In genomic region chr9:91131433-91131839, GRCh38 we compare ENCODE assay signal across 9 cellular contexts.
DNase-seq lines count a peak whose midpoint lies in the region; ATAC-seq and FAIRE-seq lines count a peak whose summit lies in the region.
"Had no signal": no experiment of that assay in that cellular context is flagged by ENCODE, and none has a peak within 500 bp of the region (broad histone marks: within the 10 kb centered on the region; RNA-seq: fewer than 3 reads in every experiment).

No MANE protein-coding gene starts in this region.

- H4K91ac ChIP-seq in mesenchymal stem cell (ENCODE audit: low read length) = no peak overlapping the region

- H2BK12ac ChIP-seq in mesenchymal stem cell (ENCODE audit: low read length in 2 of 2) = peak overlapping the region in 1 of 2 experiments; percentile 77

- ATAC-seq in GM18909 (IDR thresholded peaks at IDR 0.05; ENCODE audit: poor library complexity, unreplicated experiment) (peak; percentile 80), GM19467 (IDR thresholded peaks at IDR 0.05; ENCODE audit: unreplicated experiment) (no peak)

- no peak overlapping the region for H3K27ac ChIP-seq in mesenchymal stem cell (ENCODE audit: low read length, poor library complexity, severe bottlenecking)

- DNase-seq in NCI-H460 (ENCODE audit: extremely low read depth, low read depth) (peak; percentile 75), mesenchymal stem cell (peak; percentile 97), urothelium cell line (ENCODE audit: low spot score) (peak; percentile 74), SK-N-DZ (ENCODE audit: low spot score) (no peak), COLO668 (lab: John Stamatoyannopoulos, UW; ENCODE audit: unreplicated experiment) (no peak)
- DNase-seq in activated naive CD4-positive, alpha-beta T cell treated with anti-CD3 and anti-CD28 coated beads, Interleukin-2, amount 50 U/mL, for 16 hours = peak; percentile 54
- DNase-seq: naive B cell had no signal

- no peaks in the 10 kb centered on the region for H3K36me3 ChIP-seq in mesenchymal stem cell (ENCODE audit: control insufficient read depth in 1 of 2, insufficient read depth in 2 of 2, low read depth in 1 of 2, low read length in 2 of 2)

- H4K8ac ChIP-seq in mesenchymal stem cell (ENCODE audit: low read length) = no peak overlapping the region

- no peaks in the 10 kb centered on the region for H3K9me3 ChIP-seq in mesenchymal stem cell (ENCODE audit: control insufficient read depth, low read length)

- no peak overlapping the region for H3K14ac ChIP-seq in mesenchymal stem cell (ENCODE audit: low read length in 2 of 2)

- H2AK5ac ChIP-seq in mesenchymal stem cell (ENCODE audit: low read length, severe bottlenecking) = no peak overlapping the region

- no peak overlapping the region for H2AFZ ChIP-seq in mesenchymal stem cell (ENCODE audit: low read depth, low read length)

- H3K4me1 ChIP-seq in mesenchymal stem cell (ENCODE audit: control insufficient read depth, insufficient read depth, low read depth, low read length) = peaks cover 3% of the 10 kb centered on the region

- H3K4ac ChIP-seq in mesenchymal stem cell (ENCODE audit: low read depth in 1 of 2, low read length in 2 of 2) = peak overlapping the region in 1 of 2 experiments; percentile 40

- H2BK120ac ChIP-seq in mesenchymal stem cell (ENCODE audit: low read depth, low read length) = no peak overlapping the region

- H2BK5ac ChIP-seq in mesenchymal stem cell (ENCODE audit: low read depth, low read length, poor library complexity, severe bottlenecking) = no peak overlapping the region

- H3K27me3 ChIP-seq in mesenchymal stem cell (ENCODE audit: control insufficient read depth in 1 of 2, insufficient read depth in 1 of 2, low read length in 2 of 2) = no peaks in the 10 kb centered on the region

- peak overlapping the region in 1 of 2 experiments; percentile 46 for H3K18ac ChIP-seq in mesenchymal stem cell (ENCODE audit: low read depth in 1 of 2, low read length in 2 of 2)

- H3K23ac ChIP-seq in mesenchymal stem cell (ENCODE audit: low read length in 2 of 2) = no peak overlapping the region

- 7% methylated on average over 6 of the region's 8 CpGs for WGBS in mesenchymal stem cell

- no peak overlapping the region for H3K4me3 ChIP-seq in mesenchymal stem cell (ENCODE audit: insufficient read depth in 1 of 2, low read depth in 1 of 2, low read length in 2 of 2)

- no peaks in the 10 kb centered on the region for H3K79me1 ChIP-seq in mesenchymal stem cell (replicated peaks; ENCODE audit: low read length, poor library complexity, severe bottlenecking)

- no peak for FAIRE-seq in urothelium cell line (lab: Jason Lieb, UNC)

- no peak overlapping the region for H3K4me2 ChIP-seq in mesenchymal stem cell (ENCODE audit: low read length, poor library complexity, severe bottlenecking)

- H3K9ac ChIP-seq in mesenchymal stem cell (ENCODE audit: low read length) = peak overlapping the region; percentile 77

- H2BK15ac ChIP-seq in mesenchymal stem cell (ENCODE audit: low read depth, poor library complexity, severe bottlenecking) = no peak overlapping the region

Comparison
In these comparisons a context has a peak if more than half of its experiments do, and no peak if none do; other contexts are left out.
1. DNase-seq: peak in NCI-H460 (single experiment), activated naive CD4-positive, alpha-beta T cell treated with anti-CD3 and anti-CD28 coated beads, Interleukin-2, amount 50 U/mL, for 16 hours (single experiment), mesenchymal stem cell (single experiment) and urothelium cell line (single experiment); none in SK-N-DZ (single experiment) and COLO668 (single experiment).